ENCODE assay signal across 18 cellular contexts in genomic region chr3:71154846-71155245, GRCh38.
A peak's percentile ranks its signal among the peaks of the same experiment; 100 is the strongest.
DNase-seq lines count a peak whose midpoint lies in the region; ATAC-seq and TF ChIP-seq lines count a peak whose summit lies in the region.
"Had no signal": no experiment of that assay in that cellular context is flagged by ENCODE, and none has a peak within 500 bp of the region (broad histone marks: within the 10 kb centered on the region; RNA-seq: fewer than 3 reads in every experiment).

No MANE protein-coding gene starts in this region.

- H3K4ac ChIP-seq in H9 (ENCODE audit: low read depth, low read length), result no peak overlapping the region

- no peak overlapping the region for H4K5ac ChIP-seq in H9 (ENCODE audit: insufficient read length, low read depth, low read length)

- H2AFZ ChIP-seq in H9 (ENCODE audit: low read length) (no peak overlapping the region), hepatocyte (no peak overlapping the region), osteoblast (ENCODE audit: low read length) (no peak overlapping the region)

- no peak overlapping the region for H3K4me2 ChIP-seq in H9 (ENCODE audit: insufficient read depth, insufficient read length, low read length)
- no peak overlapping the region for H3K4me2 ChIP-seq in hepatocyte
- no peak overlapping the region for H3K4me2 ChIP-seq in osteoblast (ENCODE audit: insufficient read depth, low read length)
- H3K4me2 ChIP-seq: BLaER1 treated with 17β-estradiol and CSF1 and Interleukin-3, amounts not matched to agents 10 nM and 100 nM had no signal

- no peak overlapping the region for H3K27ac ChIP-seq in CD4-positive, alpha-beta T cell (ENCODE audit: low read depth, low read length)
- no peak overlapping the region for H3K27ac ChIP-seq in H9 (ENCODE audit: insufficient read length, low read depth, low read length)
- H3K27ac ChIP-seq in hepatocyte, result peak overlapping the region; percentile 86
- H3K27ac ChIP-seq in osteoblast (ENCODE audit: low read depth, low read length), result no peak overlapping the region
- H3K27ac ChIP-seq in esophagus squamous epithelium, result no peak overlapping the region
- H3K27ac ChIP-seq: BLaER1 treated with 17β-estradiol and CSF1 and Interleukin-3, amounts not matched to agents 10 nM and 100 nM; HL-60; SJSA1 had no signal

- TF ChIP-seq POLR2A in esophagus squamous epithelium (IDR thresholded peaks at IDR 0.05), result no peak

- ATAC-seq in CD4-positive, alpha-beta T cell (ENCODE audit: poor library complexity), result no peak
- ATAC-seq: Panc1 had no signal

- no peak overlapping the region for H3K14ac ChIP-seq in H9 (ENCODE audit: insufficient read depth, low read length)

- H3K36me3 ChIP-seq in hepatocyte (replicated peaks; ENCODE audit: insufficient read depth, low read depth), result no peaks in the 10 kb centered on the region
- no peaks in the 10 kb centered on the region for H3K36me3 ChIP-seq in osteoblast (ENCODE audit: insufficient read depth, low read length)
- no peaks in the 10 kb centered on the region for H3K36me3 ChIP-seq in esophagus squamous epithelium
- H3K36me3 ChIP-seq: BLaER1 treated with 17β-estradiol and CSF1 and Interleukin-3, amounts not matched to agents 10 nM and 100 nM; HAP-1; SJSA1 had no signal

- H3K9me2 ChIP-seq in hepatocyte (replicated peaks; ENCODE audit: insufficient read depth), result no peaks in the 10 kb centered on the region

- H3K18ac ChIP-seq in H9 (ENCODE audit: insufficient read length, low read depth, low read length), result no peak overlapping the region

- no peak for TF ChIP-seq CTCF in CD4-positive, alpha-beta T cell (IDR thresholded peaks at IDR 0.05)
- no peak for TF ChIP-seq CTCF in H9 (conservative IDR thresholded peaks at IDR 0.05)
- no peak for TF ChIP-seq CTCF in hepatocyte (IDR thresholded peaks at IDR 0.05; ENCODE audit: poor library complexity)
- TF ChIP-seq CTCF in osteoblast (IDR thresholded peaks at IDR 0.05; ENCODE audit: extremely low read depth, low read depth, low read length), result no peak
- TF ChIP-seq CTCF in glutamatergic neuron (IDR thresholded peaks at IDR 0.05; ENCODE audit: partially characterized antibody, unreplicated experiment), result no peak
- TF ChIP-seq CTCF in esophagus squamous epithelium (IDR thresholded peaks at IDR 0.05), result no peak

- H3K23ac ChIP-seq in H9 (ENCODE audit: insufficient read length, low read depth, low read length), result no peak overlapping the region

- H3K4me3 ChIP-seq in hepatocyte, result no peak overlapping the region
- H3K4me3 ChIP-seq in osteoblast (ENCODE audit: insufficient read depth, low read length), result no peak overlapping the region
- H3K4me3 ChIP-seq in esophagus squamous epithelium, result no peak overlapping the region
- H3K4me3 ChIP-seq: BLaER1 treated with 17β-estradiol and CSF1 and Interleukin-3, amounts not matched to agents 10 nM and 100 nM; HAP-1; SJSA1 had no signal

- no peak overlapping the region for H2BK5ac ChIP-seq in H9 (ENCODE audit: insufficient read length, low read length)

- no peaks in the 10 kb centered on the region for H4K20me1 ChIP-seq in H9 (ENCODE audit: control insufficient read depth, insufficient read depth, insufficient read length)
- H4K20me1 ChIP-seq in hepatocyte (ENCODE audit: insufficient read depth, poor library complexity, severe bottlenecking), result no peaks in the 10 kb centered on the region
- H4K20me1 ChIP-seq in osteoblast (ENCODE audit: insufficient read depth, low read length), result no peaks in the 10 kb centered on the region
- H4K20me1 ChIP-seq: BLaER1 treated with 17β-estradiol and CSF1 and Interleukin-3, amounts not matched to agents 10 nM and 100 nM had no signal

- no peak for DNase-seq in CD4-positive, alpha-beta T cell
- DNase-seq in H9 (no peak), hepatocyte (ENCODE audit: low spot score) (no peak), osteoblast (ENCODE audit: insufficient read length, low spot score, missing footprints) (peak; percentile 66), glutamatergic neuron (no peak), esophagus squamous epithelium (lab: John Stamatoyannopoulos, UW) (no peak), GM03348 (ENCODE audit: low spot score) (no peak)
- DNase-seq: DMS79 treated with DMSO at 0.1 percent for 48 hours, IMR-90, NCI-H1417 treated with DMSO at 0.1 percent for 48 hours, NCI-H187 treated with DMSO at 0.1 percent for 48 hours, NCI-H226, NCI-H526 had no signal

- no peaks in the 10 kb centered on the region for H3K27me3 ChIP-seq in CD4-positive, alpha-beta T cell (ENCODE audit: control insufficient read depth, insufficient read depth, low read length)
- H3K27me3 ChIP-seq in H9 (ENCODE audit: insufficient read depth, low read length) (no peaks in the 10 kb centered on the region), hepatocyte (no peaks in the 10 kb centered on the region), osteoblast (ENCODE audit: insufficient read depth, low read length) (no peaks in the 10 kb centered on the region), esophagus squamous epithelium (no peaks in the 10 kb centered on the region)
- H3K27me3 ChIP-seq: BLaER1 treated with 17β-estradiol and CSF1 and Interleukin-3, amounts not matched to agents 10 nM and 100 nM; SJSA1 had no signal

- no peaks in the 10 kb centered on the region for H3K79me1 ChIP-seq in H9 (ENCODE audit: insufficient read depth, low read depth, low read length, poor library complexity, severe bottlenecking)

- H3T11ph ChIP-seq in H9 (ENCODE audit: low read length), result no peak overlapping the region

- POLR2A ChIA-PET in CD4-positive, alpha-beta T cell (lab: Charles Lee), result interaction anchor here (0.7 to 1.7 kb wide), 2 partner anchors 16 to 308 kb away, joined by 3 to 8 read pairs; no protein-coding TSS in a partner anchor

- H3K36me3 Mint-ChIP-seq in CD4-positive, alpha-beta T cell (ENCODE audit: low read depth), result peaks cover 65% of the 10 kb centered on the region
- H3K36me3 Mint-ChIP-seq in H9 (ENCODE audit: insufficient read depth in 1 of 3, low read depth in 3 of 3) (no peaks in the 10 kb centered on the region), glutamatergic neuron (ENCODE audit: unreplicated experiment) (no peaks in the 10 kb centered on the region)

- H4K8ac ChIP-seq in H9 (replicated peaks; ENCODE audit: insufficient read length, low read depth, low read length), result no peak overlapping the region

- H3K9me3 ChIP-seq in CD4-positive, alpha-beta T cell (ENCODE audit: control insufficient read depth, low read length), result no peaks in the 10 kb centered on the region
- H3K9me3 ChIP-seq in H9 (ENCODE audit: control insufficient read depth, low read depth, low read length) (no peaks in the 10 kb centered on the region), hepatocyte (ENCODE audit: low read depth) (no peaks in the 10 kb centered on the region), osteoblast (ENCODE audit: low read depth, low read length) (no peaks in the 10 kb centered on the region), esophagus squamous epithelium (no peaks in the 10 kb centered on the region)
- H3K9me3 ChIP-seq: HAP-1, SJSA1 had no signal

- no peak overlapping the region for H4K91ac ChIP-seq in H9 (ENCODE audit: insufficient read length, low read depth, low read length)

- H2BK20ac ChIP-seq in H9 (ENCODE audit: low read depth, low read length, poor library complexity, severe bottlenecking), result no peak overlapping the region

- H3K4me1 ChIP-seq in H9 (ENCODE audit: insufficient read depth, low read length) (peaks cover 12% of the 10 kb centered on the region; the same call in 1 of the 2 replicates), hepatocyte (ENCODE audit: insufficient read depth) (peaks cover 29% of the 10 kb centered on the region), osteoblast (ENCODE audit: insufficient read depth, low read length) (peaks cover 4% of the 10 kb centered on the region), esophagus squamous epithelium (peaks cover 0 to 3% (median 0%) of the 10 kb centered on the region in 3 donors)
- H3K4me1 ChIP-seq: BLaER1 treated with 17β-estradiol and CSF1 and Interleukin-3, amounts not matched to agents 10 nM and 100 nM; HAP-1; SJSA1 had no signal

- no peak overlapping the region for H2AK5ac ChIP-seq in H9 (ENCODE audit: insufficient read length, low read length)

- no peak overlapping the region for H2BK12ac ChIP-seq in H9 (ENCODE audit: insufficient read length, low read depth, low read length)

- no peaks in the 10 kb centered on the region for H3K79me2 ChIP-seq in H9 (ENCODE audit: insufficient read depth, low read length)
- peaks cover 47% of the 10 kb centered on the region for H3K79me2 ChIP-seq in hepatocyte
- H3K79me2 ChIP-seq in osteoblast (ENCODE audit: insufficient read depth, low read length), result peaks cover 8% of the 10 kb centered on the region

- no peaks in the 10 kb centered on the region for H3K23me2 ChIP-seq in H9 (ENCODE audit: insufficient read length, low read depth, low read length, poor library complexity, severe bottlenecking)

- H3K9me3 Mint-ChIP-seq in CD4-positive, alpha-beta T cell, result no peaks in the 10 kb centered on the region
- H3K9me3 Mint-ChIP-seq in H9, result no peaks in the 10 kb centered on the region
- H3K9me3 Mint-ChIP-seq in glutamatergic neuron (ENCODE audit: unreplicated experiment), result no peaks in the 10 kb centered on the region

- no peaks in the 10 kb centered on the region for H3K27me3 Mint-ChIP-seq in CD4-positive, alpha-beta T cell
- H3K27me3 Mint-ChIP-seq in H9 (ENCODE audit: low read depth) (no peaks in the 10 kb centered on the region), glutamatergic neuron (ENCODE audit: unreplicated experiment) (no peaks in the 10 kb centered on the region)

- CTCF ChIA-PET in CD4-positive, alpha-beta T cell (lab: Charles Lee), result no interaction called here

- H2BK15ac ChIP-seq in H9 (ENCODE audit: low read depth, low read length), result no peak overlapping the region

- H3K56ac ChIP-seq in H9 (ENCODE audit: insufficient read length, low read depth, low read length), result no peak overlapping the region

- intact Hi-C loops in CD4-positive, alpha-beta T cell (cut with DNase I, micrococcal nuclease), result no loop called here
- intact Hi-C loops in esophagus squamous epithelium (cut with DNase I), result no loop called here

- H3K4me3 Mint-ChIP-seq in CD4-positive, alpha-beta T cell, result no peak overlapping the region
- H3K4me3 Mint-ChIP-seq in H9, result no peak overlapping the region
- no peak overlapping the region for H3K4me3 Mint-ChIP-seq in glutamatergic neuron (ENCODE audit: unreplicated experiment)

- no peak overlapping the region for H2BK120ac ChIP-seq in H9 (ENCODE audit: low read depth, low read length, poor library complexity, severe bottlenecking)

- H3K27ac Mint-ChIP-seq in CD4-positive, alpha-beta T cell, result peak overlapping the region; percentile 82
- H3K27ac Mint-ChIP-seq in H9 (peak overlapping the region in 2 of 3 experiments; percentile 15 to 73; a peak in 3 of 7 replicates), glutamatergic neuron (ENCODE audit: unreplicated experiment) (no peak overlapping the region)

- H3K9ac ChIP-seq in H9 (ENCODE audit: extremely low read depth, insufficient read length, low read length), result no peak overlapping the region
- H3K9ac ChIP-seq: BLaER1 treated with 17β-estradiol and CSF1 and Interleukin-3, amounts not matched to agents 10 nM and 100 nM had no signal

- peaks cover 76% of the 10 kb centered on the region for H3K4me1 Mint-ChIP-seq in CD4-positive, alpha-beta T cell (ENCODE audit: low read depth)
- H3K4me1 Mint-ChIP-seq in H9 (peaks cover 63% of the 10 kb centered on the region in 2 experiments), glutamatergic neuron (ENCODE audit: low read depth, unreplicated experiment) (peaks cover 1% of the 10 kb centered on the region)
